27 cellular contexts compared by ENCODE assay signal in genomic region chr18:58490238-58490637, GRCh38.
"Had no signal": no experiment of that assay in that cellular context is flagged by ENCODE, and none has a peak within 500 bp of the region (broad histone marks: within the 10 kb centered on the region; RNA-seq: fewer than 3 reads in every experiment).

No MANE protein-coding gene starts in this region.

- H3K27ac Mint-ChIP-seq: immature natural killer cell; mesothelial cell of epicardium; naive thymus-derived CD8-positive, alpha-beta T cell; progenitor cell of endocrine pancreas; stimulated activated effector memory CD8-positive, alpha-beta T cell treated with anti-CD3 and anti-CD28 coated beads, Interleukin-12 subunit alpha, Interleukin-12 subunit beta, amount 100 ng/mL, for 72 hours; type B pancreatic cell had no signal

- H3K4me3 ChIP-seq: coronary artery, esophagus muscularis mucosa, right lobe of liver, stomach, thyroid gland had no signal

- H3K27ac ChIP-seq: coronary artery, esophagus muscularis mucosa, parathyroid adenoma, right lobe of liver, stomach, thyroid gland had no signal

- FAIRE-seq: endothelial cell of umbilical vein had no signal

- H2AFZ ChIP-seq: parathyroid adenoma had no signal

- H3K4me3 Mint-ChIP-seq: central memory CD8-positive, alpha-beta T cell; immature natural killer cell; mesothelial cell of epicardium; naive thymus-derived CD8-positive, alpha-beta T cell; neural crest cell; stimulated activated effector memory CD8-positive, alpha-beta T cell treated with anti-CD3 and anti-CD28 coated beads, Interleukin-12 subunit alpha, Interleukin-12 subunit beta, amount 100 ng/mL, for 72 hours; type B pancreatic cell had no signal

- H3K79me2 ChIP-seq: parathyroid adenoma had no signal

- H3K4me1 ChIP-seq: parathyroid adenoma, thyroid gland had no signal

- DNase-seq: dermis blood vessel endothelial cell; effector memory CD4-positive, alpha-beta T cell; foreskin melanocyte; glutamatergic neuron; hypothalamus; immature natural killer cell; islet precursor cell; kidney glomerular epithelial cell; left ventricle myocardium superior; mesenchymal stem cell; naive thymus-derived CD8-positive, alpha-beta T cell; right lobe of liver; stimulated activated CD4-positive, alpha-beta T cell treated with anti-CD3 and anti-CD28 coated beads, Interleukin-2, amount 100 ng/mL, for 24 hours; stimulated activated CD4-positive, alpha-beta T cell treated with anti-CD3 and anti-CD28 coated beads, Interleukin-4, amount 100 ng/mL, for 24 hours; stimulated activated naive CD4-positive, alpha-beta T cell treated with Interleukin-2 at 50 U/mL for 16 hours; stomach; thyroid gland had no signal

- H3K27me3 ChIP-seq: esophagus muscularis mucosa, right lobe of liver, thyroid gland had no signal

- H3K36me3 ChIP-seq: right lobe of liver, stomach, thyroid gland had no signal

- H3K9me3 ChIP-seq: esophagus muscularis mucosa, right lobe of liver, stomach, thyroid gland had no signal

- H3K36me3 Mint-ChIP-seq: immature natural killer cell; mesothelial cell of epicardium; naive thymus-derived CD8-positive, alpha-beta T cell; stimulated activated effector memory CD8-positive, alpha-beta T cell treated with anti-CD3 and anti-CD28 coated beads, Interleukin-12 subunit alpha, Interleukin-12 subunit beta, amount 100 ng/mL, for 72 hours; type B pancreatic cell had no signal

- H3K9ac ChIP-seq: parathyroid adenoma had no signal

- H3K9me3 Mint-ChIP-seq: central memory CD8-positive, alpha-beta T cell; immature natural killer cell; mesothelial cell of epicardium; naive thymus-derived CD8-positive, alpha-beta T cell; neural crest cell; stimulated activated effector memory CD8-positive, alpha-beta T cell treated with anti-CD3 and anti-CD28 coated beads, Interleukin-12 subunit alpha, Interleukin-12 subunit beta, amount 100 ng/mL, for 72 hours; type B pancreatic cell had no signal

- ATAC-seq: left ventricle myocardium superior; naive thymus-derived CD8-positive, alpha-beta T cell; stimulated activated effector memory CD8-positive, alpha-beta T cell treated with anti-CD3 and anti-CD28 coated beads, Interleukin-12 subunit alpha, Interleukin-12 subunit beta, amount 100 ng/mL, for 72 hours had no signal

- H3K4me1 Mint-ChIP-seq: central memory CD8-positive, alpha-beta T cell had no signal
